Comparison of ENCODE assay signal across 25 cellular contexts in the genomic region with DNA sequence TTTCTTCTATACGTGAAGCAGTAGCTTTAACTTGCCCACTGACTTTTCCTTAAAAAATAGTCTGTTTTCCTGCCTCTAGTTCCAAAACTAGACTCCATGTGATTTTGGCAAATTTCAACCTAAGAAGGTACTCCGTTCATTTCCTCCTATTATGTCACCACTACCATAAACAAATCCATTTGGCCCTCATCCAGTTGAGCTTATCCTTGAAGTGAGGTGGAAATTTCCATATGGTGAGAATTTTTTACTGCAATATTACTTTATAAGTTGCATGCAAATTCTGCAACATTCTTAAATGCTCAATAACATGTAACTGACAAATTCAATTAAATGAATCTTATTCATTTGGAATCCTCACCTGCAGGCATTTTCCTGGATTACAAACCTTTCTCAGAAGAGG. TPM values are rescaled to one million over a fixed set of nuclear protein-coding genes. Genes with fewer than 3 reads are reported as not detected.
DNase-seq lines count a peak whose midpoint lies in the region; ATAC-seq, FAIRE-seq and TF ChIP-seq lines count a peak whose summit lies in the region.
"Had no signal": no experiment of that assay in that cellular context is flagged by ENCODE, and none has a peak within 500 bp of the region (broad histone marks: within the 10 kb centered on the region; RNA-seq: fewer than 3 reads in every experiment).

No MANE protein-coding gene starts in this region.

- peaks cover 2% of the 10 kb centered on the region; the same call in 1 of the 2 replicates for H3K9me1 ChIP-seq in IMR-90 (ENCODE audit: insufficient read depth, low read length)

- H3K4ac ChIP-seq in IMR-90 (ENCODE audit: low read depth, low read length) (no peak overlapping the region), mesenchymal stem cell (ENCODE audit: low read depth in 1 of 2, low read length in 2 of 2) (no peak overlapping the region), trophoblast cell (ENCODE audit: low read depth, low read length) (no peak overlapping the region)

- H2AK9ac ChIP-seq in IMR-90 (replicated peaks; ENCODE audit: low read depth, low read length, poor library complexity), result no peak overlapping the region

- H3K4me3 ChIP-seq in A549 (no peak overlapping the region), IMR-90 (ENCODE audit: insufficient read depth, low read depth, low read length) (no peak overlapping the region), SJCRH30 (no peak overlapping the region), mesenchymal stem cell (ENCODE audit: insufficient read depth in 1 of 2, low read depth in 1 of 2, low read length in 2 of 2) (no peak overlapping the region), trophoblast cell (ENCODE audit: low read depth, low read length) (no peak overlapping the region)
- H3K4me3 ChIP-seq: GM12878, left lung, psoas muscle, testis had no signal

- H2BK12ac ChIP-seq in mesenchymal stem cell (ENCODE audit: low read length in 2 of 2) (no peak overlapping the region), trophoblast cell (ENCODE audit: low read length) (no peak overlapping the region)

- no peak overlapping the region; the same call in 1 of the 2 replicates for H2BK20ac ChIP-seq in IMR-90 (ENCODE audit: low read depth, low read length)

- FAIRE-seq in A549 (lab: Jason Lieb, UNC), result peak; percentile 84
- FAIRE-seq: GM12878 had no signal

- intact Hi-C loops in IMR-90 (cut with micrococcal nuclease), result no loop called here

- no peak overlapping the region for H3K9ac ChIP-seq in IMR-90 (ENCODE audit: low read depth, low read length)
- H3K9ac ChIP-seq in mesenchymal stem cell (ENCODE audit: low read length), result no peak overlapping the region
- no peak overlapping the region for H3K9ac ChIP-seq in trophoblast cell (ENCODE audit: low read length)
- H3K9ac ChIP-seq: SK-N-SH had no signal

- H3K36me3 ChIP-seq in IMR-90 (ENCODE audit: control insufficient read depth, insufficient read depth, low read length), result no peaks in the 10 kb centered on the region
- H3K36me3 ChIP-seq in SJCRH30, result no peaks in the 10 kb centered on the region
- H3K36me3 ChIP-seq in mesenchymal stem cell (ENCODE audit: control insufficient read depth in 1 of 2, insufficient read depth in 2 of 2, low read depth in 1 of 2, low read length in 2 of 2), result no peaks in the 10 kb centered on the region
- H3K36me3 ChIP-seq in trophoblast cell (ENCODE audit: control insufficient read depth in 1 of 2, insufficient read depth in 2 of 2, low read length in 2 of 2), result no peaks in the 10 kb centered on the region
- H3K36me3 ChIP-seq: left lung, neutrophil had no signal

- H3K4me3 Mint-ChIP-seq in type B pancreatic cell, result no peak overlapping the region
- H3K4me3 Mint-ChIP-seq: activated CD8-positive, alpha-beta T cell treated with anti-CD3 and anti-CD28 coated beads, Interleukin-2, amount 10 ng/mL, durations not matched to agents 7 days and 5 days; T-helper 17 cell had no signal

- POLR2A ChIA-PET in A549 (lab: Yijun Ruan, JAX), result no interaction called here
- POLR2A ChIA-PET in IMR-90 (lab: Charles Lee; ENCODE audit: unreplicated experiment), result no interaction called here

- peaks cover 20% of the 10 kb centered on the region for H3K4me1 Mint-ChIP-seq in type B pancreatic cell (ENCODE audit: unreplicated experiment)

- no peaks in the 10 kb centered on the region for H3K9me3 Mint-ChIP-seq in type B pancreatic cell
- H3K9me3 Mint-ChIP-seq: activated naive CD4-positive, alpha-beta T cell treated with anti-CD3 and anti-CD28 coated beads, Interleukin-2, amount 50 U/mL, for 72 hours had no signal

- TF ChIP-seq CTCF in A549 (IDR thresholded peaks at IDR 0.05), result no peak
- no peak for TF ChIP-seq CTCF in IMR-90 (conservative IDR thresholded peaks at IDR 0.05; ENCODE audit: low read depth, low read length)
- no peak for TF ChIP-seq CTCF in type B pancreatic cell (conservative IDR thresholded peaks at IDR 0.05)

- peaks cover 26% of the 10 kb centered on the region for H3K4me1 ChIP-seq in A549
- H3K4me1 ChIP-seq in IMR-90 (ENCODE audit: control insufficient read depth, insufficient read depth, low read length), result peaks cover 9% of the 10 kb centered on the region
- peaks cover 10% of the 10 kb centered on the region; the same call in 1 of the 2 replicates for H3K4me1 ChIP-seq in SJCRH30
- peaks cover 7% of the 10 kb centered on the region for H3K4me1 ChIP-seq in mesenchymal stem cell (ENCODE audit: control insufficient read depth, insufficient read depth, low read depth, low read length)
- peaks cover 0 to 2% of the 10 kb centered on the region in 2 experiments for H3K4me1 ChIP-seq in trophoblast cell (ENCODE audit: control insufficient read depth in 1 of 2, insufficient read depth in 2 of 2, low read length in 2 of 2)
- H3K4me1 ChIP-seq: Caco-2, psoas muscle had no signal

- CTCF ChIA-PET in A549 (lab: Yijun Ruan, JAX), result interaction anchor here (1.0 to 1.3 kb wide), 3 partner anchors 8 to 263 kb away, joined by 3 to 4 read pairs (median 4); no protein-coding TSS in a partner anchor
- CTCF ChIA-PET in IMR-90 (lab: Yijun Ruan, JAX), result no interaction called here

- ATAC-seq in A549 (no peak), IMR-90 (ENCODE audit: low read depth) (no peak)
- ATAC-seq: activated CD4-positive, CD25-positive, alpha-beta regulatory T cell treated with anti-CD3 and anti-CD28 coated beads, Interleukin-2, amount 50 U/mL, for 24 hours; activated CD8-positive, alpha-beta T cell treated with anti-CD3 and anti-CD28 coated beads, Interleukin-2, amount 10 ng/mL, durations not matched to agents 7 days and 5 days; activated naive CD4-positive, alpha-beta T cell treated with anti-CD3 and anti-CD28 coated beads, Interleukin-2, amount 50 U/mL, for 72 hours; GM12878; left lung; psoas muscle; stimulated activated naive CD8-positive, alpha-beta T cell treated with anti-CD3 and anti-CD28 coated beads, Interleukin-15, Interleukin-2, amounts not matched to agents 100 U/mL and 50 U/mL, for 24 hours; T-helper 17 cell had no signal

- H2BK15ac ChIP-seq in IMR-90 (ENCODE audit: low read depth, low read length) (no peak overlapping the region), mesenchymal stem cell (ENCODE audit: low read depth, poor library complexity, severe bottlenecking) (no peak overlapping the region)

- H2AFZ ChIP-seq in IMR-90 (replicated peaks; ENCODE audit: low read length, poor library complexity) (no peak overlapping the region), mesenchymal stem cell (ENCODE audit: low read depth, low read length) (no peak overlapping the region), trophoblast cell (ENCODE audit: insufficient read depth, low read length, poor library complexity) (no peak overlapping the region)

- no peaks in the 10 kb centered on the region for H3K27me3 Mint-ChIP-seq in type B pancreatic cell

- no peak overlapping the region for H4K12ac ChIP-seq in trophoblast cell (ENCODE audit: low read depth, low read length)

- no peak overlapping the region for H4K8ac ChIP-seq in IMR-90 (ENCODE audit: low read depth in 2 of 2, low read length in 2 of 2)
- H4K8ac ChIP-seq in mesenchymal stem cell (ENCODE audit: low read length), result no peak overlapping the region
- H4K8ac ChIP-seq in trophoblast cell (ENCODE audit: low read depth, low read length), result no peak overlapping the region

- no peaks in the 10 kb centered on the region for H3K9me3 ChIP-seq in A549
- H3K9me3 ChIP-seq in IMR-90 (ENCODE audit: control insufficient read depth, insufficient read depth, low read length), result no peaks in the 10 kb centered on the region
- no peaks in the 10 kb centered on the region for H3K9me3 ChIP-seq in SJCRH30 (replicated peaks)
- no peaks in the 10 kb centered on the region for H3K9me3 ChIP-seq in mesenchymal stem cell (ENCODE audit: control insufficient read depth, low read length)
- no peaks in the 10 kb centered on the region for H3K9me3 ChIP-seq in trophoblast cell (ENCODE audit: insufficient read depth, low read depth, low read length)
- H3K9me3 ChIP-seq: Caco-2, left lung, neutrophil, psoas muscle, SK-N-SH, testis had no signal

- no peak for DNase-seq in A549 (ENCODE audit: low read depth in 1 of 2, low spot score in 1 of 2)
- DNase-seq in IMR-90, result peak; percentile 59
- DNase-seq in SJCRH30, result peak; percentile 17 to 62
- peak; percentile 29 for DNase-seq in mesenchymal stem cell
- no peak for DNase-seq in type B pancreatic cell (ENCODE audit: extremely low spot score, unreplicated experiment)
- no peak for DNase-seq in activated CD8-positive, alpha-beta memory T cell treated with anti-CD3 and anti-CD28 coated beads, Interleukin-2, amount 50 U/mL, for 4 hours
- DNase-seq in trophoblast cell, result no peak
- DNase-seq: activated CD8-positive, alpha-beta T cell treated with anti-CD3 and anti-CD28 coated beads, Interleukin-2, amount 10 ng/mL, durations not matched to agents 7 days and 5 days; activated T-cell treated with anti-CD3 and anti-CD28 coated beads for 4 hours; C1 segment of cervical spinal cord; Caco-2; cortex of kidney; left lung; NCI-H187 treated with DMSO at 0.1 percent for 48 hours; NCI-H2227 treated with DMSO at 0.1 percent for 48 hours; NCI-H774; psoas muscle; SK-N-SH; stimulated activated naive CD8-positive, alpha-beta T cell treated with anti-CD3 and anti-CD28 coated beads, Interleukin-15, Interleukin-2, amounts not matched to agents 100 U/mL and 50 U/mL, for 24 hours; T-helper 17 cell; testis had no signal

- in situ Hi-C loops in IMR-90 (cut with MboI; ENCODE audit: low sequenced_read_pairs), result no loop called here

- H3K23ac ChIP-seq in IMR-90 (ENCODE audit: low read depth, low read length) (no peak overlapping the region), mesenchymal stem cell (ENCODE audit: low read length in 2 of 2) (no peak overlapping the region), trophoblast cell (ENCODE audit: low read length) (no peak overlapping the region)

- no peak overlapping the region for H3K27ac Mint-ChIP-seq in type B pancreatic cell
- H3K27ac Mint-ChIP-seq: activated CD8-positive, alpha-beta T cell treated with anti-CD3 and anti-CD28 coated beads, Interleukin-2, amount 10 ng/mL, durations not matched to agents 7 days and 5 days; activated naive CD4-positive, alpha-beta T cell treated with anti-CD3 and anti-CD28 coated beads, Interleukin-2, amount 50 U/mL, for 72 hours; T-helper 17 cell had no signal

- H3K18ac ChIP-seq in IMR-90 (ENCODE audit: low read depth, low read length) (no peak overlapping the region), mesenchymal stem cell (ENCODE audit: low read depth in 1 of 2, low read length in 2 of 2) (no peak overlapping the region), trophoblast cell (ENCODE audit: low read length) (no peak overlapping the region)

- H3K56ac ChIP-seq in IMR-90 (ENCODE audit: extremely low read depth, insufficient read depth, low read length), result no peak overlapping the region

- H3K27me3 ChIP-seq in IMR-90 (ENCODE audit: control insufficient read depth, insufficient read depth, low read length) (no peaks in the 10 kb centered on the region), SJCRH30 (no peaks in the 10 kb centered on the region), mesenchymal stem cell (ENCODE audit: control insufficient read depth in 1 of 2, insufficient read depth in 1 of 2, low read length in 2 of 2) (no peaks in the 10 kb centered on the region), trophoblast cell (ENCODE audit: insufficient read depth, low read length) (no peaks in the 10 kb centered on the region)
- H3K27me3 ChIP-seq: testis had no signal

- H2BK120ac ChIP-seq in IMR-90 (ENCODE audit: low read depth, low read length) (no peak overlapping the region), mesenchymal stem cell (ENCODE audit: low read depth, low read length) (no peak overlapping the region), trophoblast cell (ENCODE audit: insufficient read depth, low read length, poor library complexity) (no peak overlapping the region)

- 52% methylated on average over 2 of the region's 2 CpGs for WGBS in A549 (ENCODE audit: missing lambda C conversion rate)
- no CpG with 5 or more reads among the region's 2 CpGs for WGBS in IMR-90 (ENCODE audit: extremely low coverage in 2 of 2, insufficient read length in 1 of 2), 2 experiments
- WGBS in mesenchymal stem cell, result 55% methylated on average over 1 of the region's 2 CpGs
- no CpG with 5 or more reads among the region's 2 CpGs for WGBS in trophoblast cell (ENCODE audit: extremely low coverage, insufficient coverage, insufficient read length)

- H3K27ac ChIP-seq in A549, result peak overlapping the region; percentile 2 to 6; a peak in 1 of 6 replicates
- H3K27ac ChIP-seq in IMR-90 (ENCODE audit: insufficient read depth, low read length), result no peak overlapping the region
- H3K27ac ChIP-seq in SJCRH30, result no peak overlapping the region
- H3K27ac ChIP-seq in mesenchymal stem cell (ENCODE audit: low read length, poor library complexity, severe bottlenecking), result no peak overlapping the region
- no peak overlapping the region for H3K27ac ChIP-seq in trophoblast cell (ENCODE audit: low read depth, low read length)
- H3K27ac ChIP-seq: left lung, neutrophil, psoas muscle had no signal

- H2BK5ac ChIP-seq in IMR-90 (ENCODE audit: low read depth, low read length, poor library complexity, severe bottlenecking), result no peak overlapping the region
- no peak overlapping the region for H2BK5ac ChIP-seq in mesenchymal stem cell (ENCODE audit: low read depth, low read length, poor library complexity, severe bottlenecking)
- H2BK5ac ChIP-seq in trophoblast cell (ENCODE audit: low read depth, low read length, poor library complexity), result no peak overlapping the region

- peaks cover 2% of the 10 kb centered on the region for H3K79me2 ChIP-seq in trophoblast cell (ENCODE audit: control insufficient read depth, insufficient read depth, low read length, poor library complexity)

- no peak overlapping the region for H2AK5ac ChIP-seq in IMR-90 (ENCODE audit: low read depth, low read length)
- no peak overlapping the region for H2AK5ac ChIP-seq in mesenchymal stem cell (ENCODE audit: low read length, severe bottlenecking)
- no peak overlapping the region for H2AK5ac ChIP-seq in trophoblast cell (ENCODE audit: low read length)

- TF ChIP-seq RAD21 in A549 (conservative IDR thresholded peaks at IDR 0.05 in 1 of 2, IDR thresholded peaks at IDR 0.05 in 1 of 2) (no peak), IMR-90 (IDR thresholded peaks at IDR 0.05; ENCODE audit: low read length) (no peak)

- H3K4me2 ChIP-seq in A549 (0 out of 3 replicates have a peak overlapping the region, but pooled peaks have one; percentile 26), IMR-90 (ENCODE audit: low read depth, low read length) (peak overlapping the region; percentile 3; the same call in 1 of the 2 replicates), mesenchymal stem cell (ENCODE audit: low read length, poor library complexity, severe bottlenecking) (no peak overlapping the region), trophoblast cell (ENCODE audit: low read length) (no peak overlapping the region)
- H3K4me2 ChIP-seq: SK-N-SH had no signal

- no TSS peak for BruUV-seq in IMR-90 (replicated peaks; lab: Mats Ljungman, UMichigan)

- no peaks in the 10 kb centered on the region for H3K36me3 Mint-ChIP-seq in type B pancreatic cell

- H3K79me1 ChIP-seq in IMR-90 (ENCODE audit: low read depth in 1 of 2, low read length in 2 of 2), result no peaks in the 10 kb centered on the region; a peak in 1 of 4 replicates
- no peaks in the 10 kb centered on the region for H3K79me1 ChIP-seq in mesenchymal stem cell (replicated peaks; ENCODE audit: low read length, poor library complexity, severe bottlenecking)
- peaks cover 4% of the 10 kb centered on the region for H3K79me1 ChIP-seq in trophoblast cell (ENCODE audit: low read length)

- TF ChIP-seq EP300 in A549 (IDR thresholded peaks at IDR 0.05), result no peak

- dilution Hi-C loops in IMR-90 (cut with HindIII; ENCODE audit: low sequenced_read_pairs, unreplicated experiment), result no loop called here

- no peak overlapping the region for H3K14ac ChIP-seq in IMR-90 (replicated peaks; ENCODE audit: low read depth, low read length)
- no peak overlapping the region for H3K14ac ChIP-seq in mesenchymal stem cell (ENCODE audit: low read length in 2 of 2)
- H3K14ac ChIP-seq in trophoblast cell (ENCODE audit: low read length), result no peak overlapping the region

- no peaks in the 10 kb centered on the region for H4K20me1 ChIP-seq in IMR-90 (ENCODE audit: insufficient read depth, low read length)

- no peak overlapping the region for H4K5ac ChIP-seq in IMR-90 (ENCODE audit: low read depth, low read length)

- TF ChIP-seq POLR2A in A549 (IDR thresholded peaks at IDR 0.05; ENCODE audit: low read length) (no peak), IMR-90 (IDR thresholded peaks at IDR 0.05; ENCODE audit: low read depth, low read length) (no peak)

- no peak overlapping the region for H4K91ac ChIP-seq in IMR-90 (ENCODE audit: insufficient read depth, low read depth, low read length)
- H4K91ac ChIP-seq in mesenchymal stem cell (ENCODE audit: low read length), result no peak overlapping the region
- H4K91ac ChIP-seq in trophoblast cell (ENCODE audit: low read depth, low read length), result no peak overlapping the region

RNA-seq across cellular contexts. Expression of a gene that starts 5.4 kb away (rescaled TPM):
- polyA plus RNA-seq in A549 (2011; rRNA removed) (24.9 and 32.2 TPM in 2 replicates), A549 (2017; fragmentation: RNase III; extraction: RNeasy Plus Mini Kit Qiagen cat#74134 plus additional on column Dnase treatment) (33.4 to 44.3 TPM (median 41.7 TPM) in 3 replicates), IMR-90 (2012; rRNA removed) (5.0 and 6.5 TPM in 2 replicates)
- polyA plus RNA-seq in A549 (2012; cell fraction: cytosol; rRNA removed), result 9.8 and 16.2 TPM in 2 replicates
- polyA plus RNA-seq in A549 (2012; cell fraction: nucleus; rRNA removed), result 17.8 and 26.0 TPM in 2 replicates
- polyA minus RNA-seq in A549 (2011; rRNA and poly(A)+ RNA removed), result 36.3 and 39.2 TPM in 2 replicates
- total RNA-seq in IMR-90 (2012; rRNA removed) (11.1 and 11.3 TPM in 2 replicates), type B pancreatic cell (ENCODE audit: low replicate concordance) (17.9 and 35.3 TPM in 2 replicates)
- polyA plus RNA-seq in IMR-90 (2012; cell fraction: cytosol; rRNA removed), result 3.8 and 6.1 TPM in 2 replicates
- 4.8 and 12.1 TPM in 2 replicates for polyA plus RNA-seq in IMR-90 (2012; cell fraction: nucleus; rRNA removed; ENCODE audit: low replicate concordance)
- total RNA-seq in SJCRH30 (2014; rRNA removed; shearing (Covaris generic)), result 20.5 and 21.7 TPM in 2 replicates
- polyA plus RNA-seq in mesenchymal stem cell (2013, experiment 1 of 2), result 13.5 TPM
- polyA plus RNA-seq in mesenchymal stem cell (2013, experiment 2 of 2), result 11.5 TPM
- polyA plus RNA-seq in trophoblast cell (2013), result 27.9 and 29.1 TPM in 2 replicates

Comparison
In these comparisons a context has a peak if more than half of its experiments do, and no peak if none do; other contexts are left out.
1. DNase-seq: peak in IMR-90 (single experiment), SJCRH30 (2 of 2) and mesenchymal stem cell (single experiment); none in A549 (0 of 2), type B pancreatic cell (single experiment), activated CD8-positive, alpha-beta memory T cell treated with anti-CD3 and anti-CD28 coated beads, Interleukin-2, amount 50 U/mL, for 4 hours (single experiment) and trophoblast cell (0 of 2).
2. H3K27ac ChIP-seq: peak in A549 (2 of 2); none in IMR-90 (single experiment), SJCRH30 (single experiment), mesenchymal stem cell (single experiment) and trophoblast cell (single experiment).
3. H3K4me2 ChIP-seq: peak in A549 (single experiment) and IMR-90 (single experiment); none in mesenchymal stem cell (single experiment) and trophoblast cell (single experiment).